20 cellular contexts compared by ENCODE assay signal in the genomic region with DNA sequence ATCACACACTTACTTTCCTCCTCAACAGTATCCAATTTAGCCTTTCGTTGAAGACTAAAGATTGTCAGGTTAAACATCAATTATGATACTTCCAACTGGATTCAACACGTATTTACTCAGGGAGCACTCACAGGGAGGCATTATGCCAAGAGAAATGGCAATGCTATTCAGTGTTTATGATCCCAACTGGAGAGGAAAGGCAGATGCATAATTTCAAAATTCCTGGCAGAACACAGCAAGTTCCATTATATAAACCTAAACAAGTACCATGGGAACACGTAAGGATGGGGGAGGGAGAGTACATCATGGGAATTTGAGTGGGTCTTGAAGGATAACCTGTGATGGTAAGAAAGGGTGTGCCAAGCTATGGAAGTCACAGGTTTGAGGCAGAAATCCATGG.
DNase-seq lines count a peak whose midpoint lies in the region; ATAC-seq, FAIRE-seq and TF ChIP-seq lines count a peak whose summit lies in the region.
"Had no signal": no experiment of that assay in that cellular context is flagged by ENCODE, and none has a peak within 500 bp of the region (broad histone marks: within the 10 kb centered on the region; RNA-seq: fewer than 3 reads in every experiment).

No MANE protein-coding gene starts in this region.

- H3K79me2 ChIP-seq in SK-N-SH (ENCODE audit: insufficient read depth): no peaks in the 10 kb centered on the region

- no peaks in the 10 kb centered on the region for H3K27me3 ChIP-seq in SK-N-SH (ENCODE audit: insufficient read depth)
- H3K27me3 ChIP-seq: neutrophil had no signal

- H3K9me3 ChIP-seq in A549: peaks cover 4% of the 10 kb centered on the region; the same call in 1 of the 3 replicates
- no peaks in the 10 kb centered on the region for H3K9me3 ChIP-seq in SK-N-SH
- H3K9me3 ChIP-seq: neutrophil had no signal

- TF ChIP-seq RAD21 in A549 (conservative IDR thresholded peaks at IDR 0.05 in 1 of 2, IDR thresholded peaks at IDR 0.05 in 1 of 2) (no peak), SK-N-SH (IDR thresholded peaks at IDR 0.05; ENCODE audit: low read length) (no peak)

- POLR2A ChIA-PET in A549 (lab: Yijun Ruan, JAX): no interaction called here
- POLR2A ChIA-PET in SK-N-SH (lab: Yijun Ruan, JAX): no interaction called here
- POLR2A ChIA-PET in WTC11 (lab: Charles Lee): no interaction called here

- no peak for TF ChIP-seq EP300 in A549 (IDR thresholded peaks at IDR 0.05)
- TF ChIP-seq EP300 in SK-N-SH (IDR thresholded peaks at IDR 0.05; ENCODE audit: borderline replicate concordance in 1 of 2, low read depth in 1 of 2, low read length in 1 of 2): no peak

- H3K4me3 ChIP-seq in A549 (no peak overlapping the region), SK-N-SH (ENCODE audit: low read depth in 2 of 2, low read length in 1 of 2) (no peak overlapping the region)
- H3K4me3 ChIP-seq: dorsolateral prefrontal cortex had no signal

- no peaks in the 10 kb centered on the region for H3K36me3 Mint-ChIP-seq in WTC11
- H3K36me3 Mint-ChIP-seq: activated naive CD8-positive, alpha-beta T cell treated with anti-CD3 and anti-CD28 coated beads for 36 hours; brain; CD4-positive, CD25-positive, alpha-beta regulatory T cell; mesothelial cell of epicardium had no signal

- DNase-seq in A549 (ENCODE audit: low read depth in 1 of 2, low spot score in 1 of 2) (peak in 1 of 2 experiments; percentile 35), NCI-H1092 (lab: John Stamatoyannopoulos, UW) (peak; percentile 73), NCI-H345 treated with DMSO at 0.1 percent for 48 hours (lab: John Stamatoyannopoulos, UW; ENCODE audit: unreplicated experiment) (peak; percentile 59), fibroblast of peridontal ligament (ENCODE audit: extremely low read depth) (peak; percentile 21), Right ventricle myocardium inferior (ENCODE audit: missing footprints) (no peak), SK-N-SH (no peak), mucosa of gallbladder (ENCODE audit: low spot score) (no peak), WTC11 (ENCODE audit: low spot score) (no peak)
- DNase-seq: activated naive CD8-positive, alpha-beta T cell treated with anti-CD3 and anti-CD28 coated beads for 36 hours; CD4-positive, CD25-positive, alpha-beta regulatory T cell; dorsolateral prefrontal cortex; Karpas-422; NCI-H146; NK-92 treated with Interleukin-12 subunit alpha and Interleukin-12 subunit beta, amount 100 ng/mL, for 24 hours had no signal

- H3K4me2 ChIP-seq in A549 (peak overlapping the region; percentile 46), SK-N-SH (no peak overlapping the region)

- H3K9me3 Mint-ChIP-seq in WTC11: peaks cover 10% of the 10 kb centered on the region
- H3K9me3 Mint-ChIP-seq: activated T-helper 1 cell treated with anti-CD3 and anti-CD28 coated beads, Interleukin-12 subunit alpha, Interleukin-12 subunit beta, Interleukin-2, Interleukin-4 antibody, amounts not matched to agents 30 ng/mL and 10 ng/mL and 1 ng/mL, durations not matched to agents 14 hours and 24 hours and 36 hours had no signal

- intact Hi-C loops in Right ventricle myocardium inferior (cut with DNase I): no loop called here

- no peaks in the 10 kb centered on the region; the same call in 1 of the 2 replicates for H3K4me1 Mint-ChIP-seq in WTC11
- H3K4me1 Mint-ChIP-seq: brain; CD4-positive, CD25-positive, alpha-beta regulatory T cell had no signal

- WGBS in A549 (ENCODE audit: missing lambda C conversion rate): 20% methylated on average over 3 of the region's 3 CpGs
- 13% methylated on average over 3 of the region's 3 CpGs for WGBS in SK-N-SH (ENCODE audit: low lambda C conversion rate)

- TF ChIP-seq POLR2A in A549 (IDR thresholded peaks at IDR 0.05; ENCODE audit: low read length): no peak

- CTCF ChIA-PET in A549 (lab: Yijun Ruan, JAX) (interaction anchor here (1.0 to 1.8 kb wide), 3 partner anchors 9 to 197 kb away, joined by 3 to 5 read pairs (median 4); no protein-coding TSS in a partner anchor), SK-N-SH (lab: Yijun Ruan, JAX) (no interaction called here), WTC11 (lab: Charles Lee) (no interaction called here)

- no peak for ATAC-seq in A549
- no peak for ATAC-seq in Right ventricle myocardium inferior
- ATAC-seq in WTC11: no peak
- ATAC-seq: sciatic nerve had no signal

- H3K4me1 ChIP-seq in A549: peaks cover 81% of the 10 kb centered on the region
- peaks cover 0 to 9% of the 10 kb centered on the region in 2 experiments; a peak in 1 of 4 replicates for H3K4me1 ChIP-seq in SK-N-SH (ENCODE audit: control insufficient read depth in 1 of 2, insufficient read depth in 2 of 2, low read depth in 1 of 2, low read length in 1 of 2)

- no peaks in the 10 kb centered on the region for H3K36me3 ChIP-seq in SK-N-SH (replicated peaks in 1 of 2; ENCODE audit: control insufficient read depth in 1 of 2, insufficient read depth in 2 of 2, low read length in 1 of 2)
- H3K36me3 ChIP-seq: neutrophil had no signal

- H3K27me3 Mint-ChIP-seq in WTC11 (ENCODE audit: low read depth): no peaks in the 10 kb centered on the region
- H3K27me3 Mint-ChIP-seq: CD4-positive, CD25-positive, alpha-beta regulatory T cell had no signal

- H3K9ac ChIP-seq in SK-N-SH: no peak overlapping the region

- TF ChIP-seq CTCF in A549 (IDR thresholded peaks at IDR 0.05) (no peak), SK-N-SH (IDR thresholded peaks at IDR 0.05) (no peak), WTC11 (IDR thresholded peaks at IDR 0.05) (no peak)

- FAIRE-seq in A549 (lab: Jason Lieb, UNC): peak; percentile 94

- H3F3A ChIP-seq in SK-N-SH (replicated peaks; ENCODE audit: insufficient read depth): no peaks in the 10 kb centered on the region

- H2AFZ ChIP-seq in SK-N-SH (ENCODE audit: low read depth): no peak overlapping the region

- no peaks in the 10 kb centered on the region for H4K20me1 ChIP-seq in SK-N-SH (ENCODE audit: insufficient read depth)

- H3K27ac ChIP-seq in A549 (peak overlapping the region; percentile 18 to 72), SK-N-SH (ENCODE audit: low read depth in 2 of 2, low read length in 1 of 2) (no peak overlapping the region)
- H3K27ac ChIP-seq: dorsolateral prefrontal cortex, neutrophil, RWPE1 had no signal

- no peak overlapping the region for H3K4me3 Mint-ChIP-seq in WTC11
- H3K4me3 Mint-ChIP-seq: activated naive CD8-positive, alpha-beta T cell treated with anti-CD3 and anti-CD28 coated beads for 36 hours; activated T-helper 1 cell treated with anti-CD3 and anti-CD28 coated beads, Interleukin-12 subunit alpha, Interleukin-12 subunit beta, Interleukin-2, Interleukin-4 antibody, amounts not matched to agents 30 ng/mL and 10 ng/mL and 1 ng/mL, durations not matched to agents 14 hours and 24 hours and 36 hours; brain; CD4-positive, CD25-positive, alpha-beta regulatory T cell; mesothelial cell of epicardium had no signal

- no peaks in the 10 kb centered on the region for H3K9me2 ChIP-seq in SK-N-SH

- H3K27ac Mint-ChIP-seq in WTC11: no peak overlapping the region
- H3K27ac Mint-ChIP-seq: activated naive CD8-positive, alpha-beta T cell treated with anti-CD3 and anti-CD28 coated beads for 36 hours; activated T-helper 1 cell treated with anti-CD3 and anti-CD28 coated beads, Interleukin-12 subunit alpha, Interleukin-12 subunit beta, Interleukin-2, Interleukin-4 antibody, amounts not matched to agents 30 ng/mL and 10 ng/mL and 1 ng/mL, durations not matched to agents 14 hours and 24 hours and 36 hours; brain; CD4-positive, CD25-positive, alpha-beta regulatory T cell; mesothelial cell of epicardium had no signal

TF ChIP-seq in A549, 52 proteins besides CTCF, POLR2A, EP300 and RAD21:
- TF ChIP-seq ZC3H11A (IDR thresholded peaks at IDR 0.05) (no peak), CEBPB (IDR thresholded peaks at IDR 0.05) (0 out of 4 replicates have a peak, but pooled peaks of 1 of the 2 experiments have one; percentile 37)

TF ChIP-seq in SK-N-SH, 30 proteins besides CTCF, POLR2A, EP300 and RAD21 (continues in another document):
- TF ChIP-seq, protein P1, sequence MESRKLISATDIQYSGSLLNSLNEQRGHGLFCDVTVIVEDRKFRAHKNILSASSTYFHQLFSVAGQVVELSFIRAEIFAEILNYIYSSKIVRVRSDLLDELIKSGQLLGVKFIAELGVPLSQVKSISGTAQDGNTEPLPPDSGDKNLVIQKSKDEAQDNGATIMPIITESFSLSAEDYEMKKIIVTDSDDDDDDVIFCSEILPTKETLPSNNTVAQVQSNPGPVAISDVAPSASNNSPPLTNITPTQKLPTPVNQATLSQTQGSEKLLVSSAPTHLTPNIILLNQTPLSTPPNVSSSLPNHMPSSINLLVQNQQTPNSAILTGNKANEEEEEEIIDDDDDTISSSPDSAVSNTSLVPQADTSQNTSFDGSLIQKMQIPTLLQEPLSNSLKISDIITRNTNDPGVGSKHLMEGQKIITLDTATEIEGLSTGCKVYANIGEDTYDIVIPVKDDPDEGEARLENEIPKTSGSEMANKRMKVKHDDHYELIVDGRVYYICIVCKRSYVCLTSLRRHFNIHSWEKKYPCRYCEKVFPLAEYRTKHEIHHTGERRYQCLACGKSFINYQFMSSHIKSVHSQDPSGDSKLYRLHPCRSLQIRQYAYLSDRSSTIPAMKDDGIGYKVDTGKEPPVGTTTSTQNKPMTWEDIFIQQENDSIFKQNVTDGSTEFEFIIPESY (IDR thresholded peaks at IDR 0.05; ENCODE audit: borderline replicate concordance, low read depth): no peak

TF ChIP-seq in WTC11, 78 proteins besides CTCF, POLR2A, EP300 and RAD21 (continues in another document):
- TF ChIP-seq, protein P2, sequence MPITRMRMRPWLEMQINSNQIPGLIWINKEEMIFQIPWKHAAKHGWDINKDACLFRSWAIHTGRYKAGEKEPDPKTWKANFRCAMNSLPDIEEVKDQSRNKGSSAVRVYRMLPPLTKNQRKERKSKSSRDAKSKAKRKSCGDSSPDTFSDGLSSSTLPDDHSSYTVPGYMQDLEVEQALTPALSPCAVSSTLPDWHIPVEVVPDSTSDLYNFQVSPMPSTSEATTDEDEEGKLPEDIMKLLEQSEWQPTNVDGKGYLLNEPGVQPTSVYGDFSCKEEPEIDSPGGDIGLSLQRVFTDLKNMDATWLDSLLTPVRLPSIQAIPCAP (CRISPR knock-in tag; IDR thresholded peaks at IDR 0.05): no peak
- no peak for TF ChIP-seq TEAD4 (CRISPR knock-in tag; IDR thresholded peaks at IDR 0.05)
- TF ChIP-seq, protein P3, sequence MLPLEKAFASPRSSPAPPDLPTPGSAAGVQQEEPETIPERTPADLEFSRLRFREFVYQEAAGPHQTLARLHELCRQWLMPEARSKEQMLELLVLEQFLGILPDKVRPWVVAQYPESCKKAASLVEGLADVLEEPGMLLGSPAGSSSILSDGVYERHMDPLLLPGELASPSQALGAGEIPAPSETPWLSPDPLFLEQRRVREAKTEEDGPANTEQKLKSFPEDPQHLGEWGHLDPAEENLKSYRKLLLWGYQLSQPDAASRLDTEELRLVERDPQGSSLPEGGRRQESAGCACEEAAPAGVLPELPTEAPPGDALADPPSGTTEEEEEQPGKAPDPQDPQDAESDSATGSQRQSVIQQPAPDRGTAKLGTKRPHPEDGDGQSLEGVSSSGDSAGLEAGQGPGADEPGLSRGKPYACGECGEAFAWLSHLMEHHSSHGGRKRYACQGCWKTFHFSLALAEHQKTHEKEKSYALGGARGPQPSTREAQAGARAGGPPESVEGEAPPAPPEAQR (CRISPR knock-in tag; IDR thresholded peaks at IDR 0.05): no peak

Comparison
In these comparisons a context has a peak if more than half of its experiments do, and no peak if none do; other contexts are left out.
1. DNase-seq: peak in NCI-H1092 (single experiment), NCI-H345 treated with DMSO at 0.1 percent for 48 hours (single experiment) and fibroblast of peridontal ligament (single experiment); none in Right ventricle myocardium inferior (single experiment), SK-N-SH (single experiment), mucosa of gallbladder (single experiment) and WTC11 (single experiment).
2. H3K27ac ChIP-seq: peak in A549 (2 of 2); none in SK-N-SH (0 of 2).